ENCODE assay signal across 8 cellular contexts in the genomic region with DNA sequence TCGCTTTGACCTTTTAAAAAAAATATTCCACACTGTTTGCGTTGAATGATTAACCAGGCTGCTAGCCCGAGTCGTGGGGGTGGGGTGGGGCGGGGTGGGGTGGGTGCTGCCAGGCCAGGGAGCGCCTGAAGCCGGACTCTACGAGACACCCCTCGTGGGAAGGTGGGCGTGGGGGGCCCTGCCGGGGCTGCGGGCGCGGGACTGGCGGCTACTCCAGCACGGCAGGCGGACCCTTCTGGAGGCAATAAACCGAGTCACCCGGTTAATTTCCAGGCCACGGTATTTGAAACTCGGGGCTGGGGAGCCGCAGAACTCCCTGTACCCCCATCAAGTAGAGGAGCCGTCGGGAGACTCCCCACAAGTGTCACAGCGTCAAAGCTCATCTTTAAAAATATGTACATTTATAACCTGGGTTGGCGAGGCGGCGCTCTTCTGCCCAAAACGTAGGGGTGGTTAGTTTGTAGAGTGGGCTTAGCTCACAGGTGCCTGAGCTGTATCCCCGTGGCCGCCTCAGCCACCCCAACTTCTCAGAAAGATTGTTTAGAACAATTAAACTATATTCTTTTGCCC. TPM values are rescaled to one million over a fixed set of nuclear protein-coding genes. Genes with fewer than 3 reads are reported as not detected.
DNase-seq lines count a peak whose midpoint lies in the region; ATAC-seq and TF ChIP-seq lines count a peak whose summit lies in the region.

No MANE protein-coding gene starts in this region.

- H3K36me3 Mint-ChIP-seq in activated naive CD4-positive, alpha-beta T cell treated with anti-CD3 and anti-CD28 coated beads, Interleukin-2, amount 50 U/mL, for 24 hours: peaks cover 2% of the 10 kb centered on the region

- H3K9ac ChIP-seq in skeletal muscle tissue (ENCODE audit: low read depth in 1 of 3, low read length in 3 of 3): peak overlapping the region; percentile 2 to 83 (median 76)

- DNase-seq in NCI-H2171 treated with DMSO at 0.1 percent for 48 hours (lab: John Stamatoyannopoulos, UW) (peak; percentile 16), NCI-H2171 (lab: John Stamatoyannopoulos, UW) (no peak), PC-9 (peak in 1 of 2 experiments; percentile 5), right atrium auricular region (ENCODE audit: low spot score) (no peak), G401 (ENCODE audit: low spot score) (no peak)

- H3K9me3 ChIP-seq in PC-9 (ENCODE audit: insufficient read depth, low read depth) (no peaks in the 10 kb centered on the region), right atrium auricular region (no peaks in the 10 kb centered on the region), skeletal muscle tissue (ENCODE audit: control insufficient read depth in 3 of 3, low read length in 3 of 3) (no peaks in the 10 kb centered on the region)

- no TSS peak for BruUV-seq in PC-9 (replicated peaks; lab: Mats Ljungman, UMichigan)

- H3K4me3 Mint-ChIP-seq in activated naive CD4-positive, alpha-beta T cell treated with anti-CD3 and anti-CD28 coated beads, Interleukin-2, amount 50 U/mL, for 24 hours: peak overlapping the region; percentile 87

- peaks cover 60% of the 10 kb centered on the region for H3K79me2 ChIP-seq in PC-9 (ENCODE audit: low read depth)

- H3K4me2 ChIP-seq in PC-9: peak overlapping the region; percentile 99

- H3K27ac ChIP-seq in PC-9 (peak overlapping the region; percentile 70), right atrium auricular region (peak overlapping the region; percentile 97 to 98), skeletal muscle tissue (ENCODE audit: low read depth, low read length) (peak overlapping the region; percentile 86)

- intact Hi-C loops in PC-9 (cut with micrococcal nuclease; ENCODE audit: unreplicated experiment): loop anchor here (2.0 to 5.0 kb wide), 2 partner anchors 92 to 205 kb away; no protein-coding TSS in a partner anchor

- no peak for ATAC-seq in HG03175 (IDR thresholded peaks at IDR 0.05; ENCODE audit: unreplicated experiment)

- no peaks in the 10 kb centered on the region for H3K27me3 Mint-ChIP-seq in activated naive CD4-positive, alpha-beta T cell treated with anti-CD3 and anti-CD28 coated beads, Interleukin-2, amount 50 U/mL, for 24 hours

- peaks cover 43% of the 10 kb centered on the region for H3K4me1 Mint-ChIP-seq in activated naive CD4-positive, alpha-beta T cell treated with anti-CD3 and anti-CD28 coated beads, Interleukin-2, amount 50 U/mL, for 24 hours

- H3F3A ChIP-seq in PC-9 (ENCODE audit: insufficient read depth, low read depth): peaks cover 9% of the 10 kb centered on the region; the same call in 1 of the 2 replicates

- H4K20me1 ChIP-seq in PC-9 (ENCODE audit: insufficient read depth): peaks cover 49% of the 10 kb centered on the region

- POLR2A ChIA-PET in PC-9 (lab: Charles Lee; ENCODE audit: unreplicated experiment): interaction anchor here (0.9 kb wide), 1 partner anchor 248 kb away, joined by 4 read pairs; no protein-coding TSS in a partner anchor

- H3K9me2 ChIP-seq in PC-9 (ENCODE audit: insufficient read depth): no peaks in the 10 kb centered on the region

- H3K36me3 ChIP-seq in PC-9 (ENCODE audit: low read depth) (peaks cover 5% of the 10 kb centered on the region; the same call in 1 of the 2 replicates), right atrium auricular region (no peaks in the 10 kb centered on the region), skeletal muscle tissue (ENCODE audit: control insufficient read depth in 3 of 3, insufficient read depth in 3 of 3, low read length in 3 of 3) (no peaks in the 10 kb centered on the region)

- H3K4me1 ChIP-seq in PC-9 (replicated peaks; ENCODE audit: insufficient read depth): peaks cover 34% of the 10 kb centered on the region
- peaks cover 0 to 52% of the 10 kb centered on the region in 2 donors for H3K4me1 ChIP-seq in right atrium auricular region
- H3K4me1 ChIP-seq in skeletal muscle tissue (ENCODE audit: control insufficient read depth in 3 of 3, insufficient read depth in 3 of 3, low read length in 3 of 3): peaks cover 8 to 21% (median 15%) of the 10 kb centered on the region in 3 donors

- H3K9me3 Mint-ChIP-seq in activated naive CD4-positive, alpha-beta T cell treated with anti-CD3 and anti-CD28 coated beads, Interleukin-2, amount 50 U/mL, for 24 hours: no peaks in the 10 kb centered on the region

- H3K27me3 ChIP-seq in PC-9 (ENCODE audit: insufficient read depth, low read depth): no peaks in the 10 kb centered on the region
- H3K27me3 ChIP-seq in right atrium auricular region: no peaks in the 10 kb centered on the region
- no peaks in the 10 kb centered on the region for H3K27me3 ChIP-seq in skeletal muscle tissue (ENCODE audit: control insufficient read depth in 3 of 3, insufficient read depth in 3 of 3, low read length in 3 of 3)

- H3K27ac Mint-ChIP-seq in activated naive CD4-positive, alpha-beta T cell treated with anti-CD3 and anti-CD28 coated beads, Interleukin-2, amount 50 U/mL, for 24 hours: peak overlapping the region; percentile 81

- CTCF ChIA-PET in PC-9 (lab: Charles Lee): no interaction called here

- in situ Hi-C loops in G401 (cut with HindIII; ENCODE audit: low sequenced_read_pairs): no loop called here

- H3K4me3 ChIP-seq in PC-9: peak overlapping the region; percentile 98
- peak overlapping the region; percentile 92 to 95 for H3K4me3 ChIP-seq in right atrium auricular region
- H3K4me3 ChIP-seq in skeletal muscle tissue (ENCODE audit: low read length in 3 of 3): peak overlapping the region; percentile 82 to 85 (median 83)

- peak overlapping the region; percentile 56; the same call in 1 of the 2 replicates for H2AFZ ChIP-seq in PC-9

- TF ChIP-seq CTCF in PC-9 (conservative IDR thresholded peaks at IDR 0.05) (no peak), right atrium auricular region (IDR thresholded peaks at IDR 0.05) (no peak)

RNA-seq across cellular contexts. Expression of a gene that starts 1.2 kb away (rescaled TPM):
- total RNA-seq in PC-9 (2021) (30.8 and 30.9 TPM in 2 replicates), right atrium auricular region (10 to 100 TPM; 17.7 to 31.1 TPM), skeletal muscle tissue (11.0 TPM)
- 21.3 and 29.0 TPM in 2 replicates for total RNA-seq in G401 (2014; rRNA removed; shearing (Covaris generic))
